Comparison of ENCODE assay signal across 28 cellular contexts in the genomic region with DNA sequence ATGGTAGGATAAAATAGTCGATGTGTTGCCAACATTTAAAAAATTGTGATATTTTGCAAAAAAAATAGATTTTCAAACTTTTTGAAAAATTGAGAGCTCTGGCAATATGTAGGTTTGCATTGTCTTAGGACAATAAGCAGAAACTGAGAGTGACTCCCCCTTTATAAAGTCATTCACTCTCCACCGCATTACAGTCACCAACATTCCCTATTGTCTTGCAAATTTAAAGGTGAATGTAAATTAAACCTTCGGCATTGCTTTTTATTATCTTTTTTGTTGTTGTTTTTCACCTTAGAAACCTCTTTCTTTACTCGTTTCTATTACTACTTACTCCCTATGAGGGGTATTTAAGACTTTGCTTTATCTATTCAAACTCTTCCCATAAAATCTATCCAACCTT.
"Had no signal": no experiment of that assay in that cellular context is flagged by ENCODE, and none has a peak within 500 bp of the region (broad histone marks: within the 10 kb centered on the region; RNA-seq: fewer than 3 reads in every experiment).

No MANE protein-coding gene starts in this region.

- H3K27ac ChIP-seq: neural progenitor cell, ovary, parathyroid adenoma, psoas muscle, right lobe of liver, sigmoid colon, stomach, thoracic aorta, thyroid gland, transverse colon, upper lobe of right lung, uterus had no signal

- H3K9ac ChIP-seq: neural progenitor cell, parathyroid adenoma had no signal

- H3K9me3 ChIP-seq: ovary, psoas muscle, right lobe of liver, sigmoid colon, stomach, thoracic aorta, thyroid gland, upper lobe of right lung, uterus had no signal

- H3K36me3 Mint-ChIP-seq: naive thymus-derived CD8-positive, alpha-beta T cell; natural killer cell treated with Interleukin-12 subunit alpha and Interleukin-12 subunit beta and Interleukin-15 and Interleukin-18, amount 100 ng/mL, for 72 hours; neural progenitor cell; stimulated activated effector memory CD8-positive, alpha-beta T cell treated with anti-CD3 and anti-CD28 coated beads, Interleukin-12 subunit alpha, Interleukin-12 subunit beta, amount 100 ng/mL, for 72 hours; stimulated activated naive B cell treated with anti-CD40 and anti-IgM and Interleukin-4, amounts not matched to agents 10 μg/mL and 1 μg/mL and 100 μg/mL, for 72 hours; type B pancreatic cell had no signal

- ATAC-seq: naive thymus-derived CD8-positive, alpha-beta T cell; natural killer cell treated with Interleukin-12 subunit alpha and Interleukin-12 subunit beta and Interleukin-15 and Interleukin-18, amount 100 ng/mL, for 72 hours; psoas muscle; right cardiac atrium; right lobe of liver; stimulated activated effector memory CD8-positive, alpha-beta T cell treated with anti-CD3 and anti-CD28 coated beads, Interleukin-12 subunit alpha, Interleukin-12 subunit beta, amount 100 ng/mL, for 72 hours; stimulated activated naive B cell treated with anti-CD40 and anti-IgM and Interleukin-4, amounts not matched to agents 10 μg/mL and 1 μg/mL and 100 μg/mL, for 72 hours; upper lobe of right lung had no signal

- H3K4me3 Mint-ChIP-seq: naive thymus-derived CD8-positive, alpha-beta T cell; natural killer cell treated with Interleukin-12 subunit alpha and Interleukin-12 subunit beta and Interleukin-15 and Interleukin-18, amount 100 ng/mL, for 72 hours; neural progenitor cell; stimulated activated effector memory CD8-positive, alpha-beta T cell treated with anti-CD3 and anti-CD28 coated beads, Interleukin-12 subunit alpha, Interleukin-12 subunit beta, amount 100 ng/mL, for 72 hours; stimulated activated naive B cell treated with anti-CD40 and anti-IgM and Interleukin-4, amounts not matched to agents 10 μg/mL and 1 μg/mL and 100 μg/mL, for 72 hours; stimulated activated naive CD8-positive, alpha-beta T cell treated with anti-CD3 and anti-CD28 coated beads, Interleukin-15, Interleukin-2, amounts not matched to agents 100 ng/mL and 50 ng/mL, for 24 hours; type B pancreatic cell had no signal

- H3K36me3 ChIP-seq: neural progenitor cell, ovary, right lobe of liver, sigmoid colon, stomach, thoracic aorta, thyroid gland, transverse colon, upper lobe of right lung, uterus had no signal

- H3K4me1 ChIP-seq: neural progenitor cell, parathyroid adenoma, psoas muscle, right lobe of liver, sigmoid colon, stomach, thyroid gland, transverse colon, upper lobe of right lung, uterus had no signal

- H3K27ac Mint-ChIP-seq: naive thymus-derived CD8-positive, alpha-beta T cell; natural killer cell treated with Interleukin-12 subunit alpha and Interleukin-12 subunit beta and Interleukin-15 and Interleukin-18, amount 100 ng/mL, for 72 hours; neural progenitor cell; progenitor cell of endocrine pancreas; stimulated activated effector memory CD8-positive, alpha-beta T cell treated with anti-CD3 and anti-CD28 coated beads, Interleukin-12 subunit alpha, Interleukin-12 subunit beta, amount 100 ng/mL, for 72 hours; stimulated activated naive B cell treated with anti-CD40 and anti-IgM and Interleukin-4, amounts not matched to agents 10 μg/mL and 1 μg/mL and 100 μg/mL, for 72 hours; stimulated activated naive CD8-positive, alpha-beta T cell treated with anti-CD3 and anti-CD28 coated beads, Interleukin-15, Interleukin-2, amounts not matched to agents 100 ng/mL and 50 ng/mL, for 24 hours; type B pancreatic cell had no signal

- H3K9me3 Mint-ChIP-seq: neural progenitor cell; stimulated activated naive B cell treated with anti-CD40 and anti-IgM and Interleukin-4, amounts not matched to agents 10 μg/mL and 1 μg/mL and 100 μg/mL, for 72 hours; type B pancreatic cell had no signal

- H3K27me3 ChIP-seq: neural progenitor cell, ovary, right lobe of liver, sigmoid colon, stomach, thyroid gland, transverse colon, upper lobe of right lung, uterus had no signal

- H3K4me3 ChIP-seq: neural progenitor cell, ovary, psoas muscle, right lobe of liver, sigmoid colon, stomach, thoracic aorta, thyroid gland, transverse colon, upper lobe of right lung, uterus had no signal

- H3K4me1 Mint-ChIP-seq: naive thymus-derived CD8-positive, alpha-beta T cell; neural progenitor cell; stimulated activated effector memory CD8-positive, alpha-beta T cell treated with anti-CD3 and anti-CD28 coated beads, Interleukin-12 subunit alpha, Interleukin-12 subunit beta, amount 100 ng/mL, for 72 hours; stimulated activated naive B cell treated with anti-CD40 and anti-IgM and Interleukin-4, amounts not matched to agents 10 μg/mL and 1 μg/mL and 100 μg/mL, for 72 hours had no signal

- H3K27me3 Mint-ChIP-seq: naive thymus-derived CD8-positive, alpha-beta T cell; natural killer cell treated with Interleukin-12 subunit alpha and Interleukin-12 subunit beta and Interleukin-15 and Interleukin-18, amount 100 ng/mL, for 72 hours; progenitor cell of endocrine pancreas; stimulated activated naive B cell treated with anti-CD40 and anti-IgM and Interleukin-4, amounts not matched to agents 10 μg/mL and 1 μg/mL and 100 μg/mL, for 72 hours; stimulated activated naive CD8-positive, alpha-beta T cell treated with anti-CD3 and anti-CD28 coated beads, Interleukin-15, Interleukin-2, amounts not matched to agents 100 ng/mL and 50 ng/mL, for 24 hours; type B pancreatic cell had no signal

- DNase-seq: naive thymus-derived CD8-positive, alpha-beta T cell; occipital lobe; ovary; posterior cingulate gyrus; psoas muscle; right cardiac atrium; right lobe of liver; sigmoid colon; small intestine; stimulated activated CD4-positive, alpha-beta T cell treated with anti-CD3 and anti-CD28 coated beads, Interleukin-15, amount 100 ng/mL, for 24 hours; stimulated activated CD4-positive, alpha-beta T cell treated with anti-CD3 and anti-CD28 coated beads, Interleukin-2, amount 100 ng/mL, for 24 hours; stimulated activated CD4-positive, alpha-beta T cell treated with anti-CD3 and anti-CD28 coated beads, Interleukin-2, amount 100 ng/mL, for 48 hours; stimulated activated CD4-positive, alpha-beta T cell treated with anti-CD3 and anti-CD28 coated beads, Interleukin-4, amount 100 ng/mL, for 24 hours; stimulated activated naive B cell treated with anti-CD40 and anti-IgM and Interleukin-4, amounts not matched to agents 10 μg/mL and 1 μg/mL and 100 μg/mL, for 72 hours; stimulated activated naive CD4-positive, alpha-beta T cell treated with Interleukin-2 at 50 U/mL for 16 hours; stomach; thyroid gland; transverse colon; upper lobe of right lung; uterus had no signal
